Comparison of ENCODE assay signal across 8 cellular contexts in the genomic region with DNA sequence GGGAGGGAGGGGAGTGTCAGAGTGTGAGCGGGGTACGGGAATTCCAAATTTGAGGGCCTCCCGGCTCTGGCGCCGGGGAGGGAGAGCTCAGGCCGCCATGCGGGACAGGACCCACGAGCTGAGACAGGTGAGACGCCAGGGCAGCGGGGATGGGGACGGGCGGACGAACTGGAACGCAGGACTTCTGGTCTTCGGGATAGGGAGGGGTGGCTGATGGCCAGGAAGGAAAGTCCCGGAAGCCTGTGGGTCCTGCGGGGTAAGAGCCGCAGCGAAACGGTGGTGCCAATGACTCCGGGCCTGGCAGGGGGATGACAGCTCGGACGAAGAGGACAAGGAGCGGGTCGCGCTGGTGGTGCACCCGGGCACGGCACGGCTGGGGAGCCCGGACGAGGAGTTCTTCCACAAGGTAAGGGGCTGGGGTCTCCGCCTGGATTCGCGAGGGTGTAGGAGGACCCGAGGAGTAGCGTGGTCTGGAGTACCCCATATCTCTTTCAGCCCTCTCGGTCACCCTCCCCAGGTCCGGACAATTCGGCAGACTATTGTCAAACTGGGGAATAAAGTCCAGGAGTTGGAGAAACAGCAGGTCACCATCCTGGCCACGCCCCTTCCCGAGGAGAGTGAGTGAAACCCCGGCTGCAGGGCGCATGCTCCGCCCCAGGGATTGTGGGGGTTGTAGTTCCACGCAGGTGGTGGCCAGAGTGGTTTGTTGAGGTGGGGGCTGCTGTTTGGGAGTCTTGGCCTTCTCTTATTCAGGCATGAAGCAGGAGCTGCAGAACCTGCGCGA. TPM values are rescaled to one million over a fixed set of nuclear protein-coding genes. Genes with fewer than 3 reads are reported as not detected.
DNase-seq lines count a peak whose midpoint lies in the region; ATAC-seq and TF ChIP-seq lines count a peak whose summit lies in the region.

No MANE protein-coding gene starts in this region.

- CTCF ChIA-PET in Panc1 (lab: Charles Lee) = no interaction called here
- CTCF ChIA-PET in naive thymus-derived CD4-positive, alpha-beta T cell (lab: Charles Lee) = no interaction called here

- H3K36me3 Mint-ChIP-seq in naive thymus-derived CD4-positive, alpha-beta T cell = peaks cover 0 to 12% (median 3%) of the 10 kb centered on the region in 5 donors
- H3K36me3 Mint-ChIP-seq in stimulated activated effector memory CD8-positive, alpha-beta T cell treated with anti-CD3 and anti-CD28 coated beads, Interleukin-12 subunit alpha, Interleukin-12 subunit beta, amount 100 ng/mL, for 72 hours = peaks cover 63% of the 10 kb centered on the region

- peak overlapping the region; percentile 94 for H3K27ac ChIP-seq in Panc1 (ENCODE audit: low read length)
- H3K27ac ChIP-seq in naive thymus-derived CD4-positive, alpha-beta T cell (ENCODE audit: low read depth, low read length) = peak overlapping the region; percentile 93

- BruUV-seq in Panc1 (replicated peaks; lab: Mats Ljungman, UMichigan) = TSS peak; percentile 96

- H3K36me3 ChIP-seq in Panc1 (ENCODE audit: control insufficient read depth, insufficient read depth, low read length) = no peaks in the 10 kb centered on the region
- H3K36me3 ChIP-seq in naive thymus-derived CD4-positive, alpha-beta T cell (ENCODE audit: control insufficient read depth in 2 of 3, insufficient read depth in 3 of 3, low read length in 3 of 3) = peaks cover 3 to 36% (median 9%) of the 10 kb centered on the region in 3 experiments

- no peak for TF ChIP-seq CTCF in Panc1 (IDR thresholded peaks at IDR 0.05)

- POLR2A ChIA-PET in Panc1 (lab: Charles Lee) = no interaction called here
- POLR2A ChIA-PET in naive thymus-derived CD4-positive, alpha-beta T cell (lab: Charles Lee) = interaction anchor here (0.5 to 5.3 kb wide), 10 partner anchors 25 to 667 kb away, joined by 3 to 29 read pairs (median 3); a partner anchor contains a TSS

- H3K9me3 Mint-ChIP-seq in naive thymus-derived CD4-positive, alpha-beta T cell = peaks cover 0 to 1% (median 0%) of the 10 kb centered on the region in 11 donors
- H3K9me3 Mint-ChIP-seq in stimulated activated effector memory CD8-positive, alpha-beta T cell treated with anti-CD3 and anti-CD28 coated beads, Interleukin-12 subunit alpha, Interleukin-12 subunit beta, amount 100 ng/mL, for 72 hours = no peaks in the 10 kb centered on the region

- peak; percentile 38 for ATAC-seq in GM21526 (IDR thresholded peaks at IDR 0.05; ENCODE audit: low FRiP score, unreplicated experiment)
- peak; percentile 85 for ATAC-seq in Panc1
- ATAC-seq in naive thymus-derived CD4-positive, alpha-beta T cell = peak; percentile 53
- peak; percentile 54 for ATAC-seq in stimulated activated effector memory CD8-positive, alpha-beta T cell treated with anti-CD3 and anti-CD28 coated beads, Interleukin-12 subunit alpha, Interleukin-12 subunit beta, amount 100 ng/mL, for 72 hours

- in situ Hi-C loops in Panc1 (cut with HindIII; ENCODE audit: low pct_unique_long_range_greater_than_20kb, low sequenced_read_pairs) = no loop called here

- H3K4me1 Mint-ChIP-seq in naive thymus-derived CD4-positive, alpha-beta T cell = peaks cover 15 to 35% (median 22%) of the 10 kb centered on the region in 7 donors
- peaks cover 24% of the 10 kb centered on the region for H3K4me1 Mint-ChIP-seq in stimulated activated effector memory CD8-positive, alpha-beta T cell treated with anti-CD3 and anti-CD28 coated beads, Interleukin-12 subunit alpha, Interleukin-12 subunit beta, amount 100 ng/mL, for 72 hours

- H3K4me3 ChIP-seq in Jurkat, Clone E6-1 (ENCODE audit: low read length) = peak overlapping the region; percentile 94
- H3K4me3 ChIP-seq in Panc1 (ENCODE audit: low read depth in 2 of 2, low read length in 2 of 2) = peak overlapping the region; percentile 85 to 98
- H3K4me3 ChIP-seq in naive thymus-derived CD4-positive, alpha-beta T cell (ENCODE audit: low read length) = peak overlapping the region; percentile 82

- no peaks in the 10 kb centered on the region for H3K27me3 ChIP-seq in Panc1 (ENCODE audit: control insufficient read depth, insufficient read depth, low read length)
- no peaks in the 10 kb centered on the region for H3K27me3 ChIP-seq in naive thymus-derived CD4-positive, alpha-beta T cell (ENCODE audit: control insufficient read depth in 2 of 2, insufficient read depth in 2 of 2, low read length in 2 of 2)

- DNase-seq in DMS 273 (lab: John Stamatoyannopoulos, UW; ENCODE audit: unreplicated experiment) = peak; percentile 95
- peak; percentile 64 for DNase-seq in Jurkat, Clone E6-1 (ENCODE audit: low read depth, low spot score)
- peak; percentile 59 for DNase-seq in Panc1 (ENCODE audit: low read depth, low spot score)
- DNase-seq in activated T-helper 1 cell treated with Interleukin-2 at 50 U/mL for 16 hours (ENCODE audit: low read depth) = peak; percentile 78
- peak; percentile 66 for DNase-seq in fibroblast of gingiva (ENCODE audit: low read depth)
- DNase-seq in naive thymus-derived CD4-positive, alpha-beta T cell = peak; percentile 75 to 91 (median 84)
- peak; percentile 75 to 94 for DNase-seq in stimulated activated effector memory CD8-positive, alpha-beta T cell treated with anti-CD3 and anti-CD28 coated beads, Interleukin-12 subunit alpha, Interleukin-12 subunit beta, amount 100 ng/mL, for 72 hours (ENCODE audit: low spot score in 2 of 2)

- peak overlapping the region; percentile 84 to 99 (median 97) for H3K27ac Mint-ChIP-seq in naive thymus-derived CD4-positive, alpha-beta T cell
- peak overlapping the region; percentile 95 for H3K27ac Mint-ChIP-seq in stimulated activated effector memory CD8-positive, alpha-beta T cell treated with anti-CD3 and anti-CD28 coated beads, Interleukin-12 subunit alpha, Interleukin-12 subunit beta, amount 100 ng/mL, for 72 hours

- H3K4me3 Mint-ChIP-seq in naive thymus-derived CD4-positive, alpha-beta T cell = peak overlapping the region; percentile 78 to 100 (median 96)
- H3K4me3 Mint-ChIP-seq in stimulated activated effector memory CD8-positive, alpha-beta T cell treated with anti-CD3 and anti-CD28 coated beads, Interleukin-12 subunit alpha, Interleukin-12 subunit beta, amount 100 ng/mL, for 72 hours = peak overlapping the region; percentile 98

- H3K27me3 Mint-ChIP-seq in naive thymus-derived CD4-positive, alpha-beta T cell = peaks cover 0 to 3% (median 0%) of the 10 kb centered on the region in 5 donors

- H3K9me3 ChIP-seq in Panc1 (ENCODE audit: control insufficient read depth, insufficient read depth, low read depth, low read length) = no peaks in the 10 kb centered on the region
- H3K9me3 ChIP-seq in naive thymus-derived CD4-positive, alpha-beta T cell (ENCODE audit: control insufficient read depth in 2 of 3, low read length in 3 of 3) = no peaks in the 10 kb centered on the region

- H3K4me1 ChIP-seq in Panc1 (ENCODE audit: control insufficient read depth, insufficient read depth, low read length) = peaks cover 7% of the 10 kb centered on the region; the same call in 1 of the 2 replicates
- H3K4me1 ChIP-seq in naive thymus-derived CD4-positive, alpha-beta T cell (ENCODE audit: control insufficient read depth in 2 of 2, insufficient read depth in 2 of 2, low read length in 2 of 2) = peaks cover 14 to 16% of the 10 kb centered on the region in 2 donors

- intact Hi-C loops in Panc1 (cut with micrococcal nuclease; ENCODE audit: unreplicated experiment) = loop anchor here (10.0 kb wide), 1 partner anchor 61 kb away; a partner anchor contains a TSS
- intact Hi-C loops in naive thymus-derived CD4-positive, alpha-beta T cell (cut with micrococcal nuclease) = loop anchor here (1.0 to 5.0 kb wide), 18 partner anchors 23 to 835 kb away; a partner anchor contains a TSS

RNA-seq across cellular contexts. Expression of a gene that starts 0.5 kb away (rescaled TPM):
- 35.5 TPM for polyA plus RNA-seq in Jurkat, Clone E6-1 (2012; ENCODE audit: insufficient read depth, insufficient read length)
- 65.2 TPM for total RNA-seq in Panc1 (2021; ENCODE audit: unreplicated experiment)
- polyA plus RNA-seq in Panc1 (2012; ENCODE audit: insufficient read length) = 109 TPM
- 100 to 1,000 TPM in 3 of 5 experiments, 10 to 100 TPM in 2; 77.9 to 114 (median 100) TPM for total RNA-seq in naive thymus-derived CD4-positive, alpha-beta T cell
- polyA plus RNA-seq in naive thymus-derived CD4-positive, alpha-beta T cell = 10 to 100 TPM; 23.1 to 33.1 TPM

RNA-seq across cellular contexts. Expression of a gene that starts 23.5 kb away (rescaled TPM):
- 0.75 TPM for polyA plus RNA-seq in Jurkat, Clone E6-1 (2012; ENCODE audit: insufficient read depth, insufficient read length)
- 3.7 TPM for total RNA-seq in Panc1 (2021; ENCODE audit: unreplicated experiment)
- polyA plus RNA-seq in Panc1 (2012; ENCODE audit: insufficient read length) = 1.8 TPM
- total RNA-seq in naive thymus-derived CD4-positive, alpha-beta T cell = 1 to 10 TPM; 1.7 to 5.2 (median 4.2) TPM
- under 1 TPM; 0.37 to 0.51 TPM for polyA plus RNA-seq in naive thymus-derived CD4-positive, alpha-beta T cell

RNA-seq across cellular contexts. Expression of a gene that starts 40.1 kb away (rescaled TPM):
- 12.6 TPM for polyA plus RNA-seq in Jurkat, Clone E6-1 (2012; ENCODE audit: insufficient read depth, insufficient read length)
- total RNA-seq in Panc1 (2021; ENCODE audit: unreplicated experiment) = 21.5 TPM
- polyA plus RNA-seq in Panc1 (2012; ENCODE audit: insufficient read length) = 26.7 TPM
- total RNA-seq in naive thymus-derived CD4-positive, alpha-beta T cell = 10 to 100 TPM; 10.7 to 15.2 (median 12.6) TPM
- polyA plus RNA-seq in naive thymus-derived CD4-positive, alpha-beta T cell = 10 to 100 TPM in 1 of 2 donors, 1 to 10 TPM in 1; 6.1 to 14.0 TPM

RNA-seq across cellular contexts. Expression of a gene that starts 40.3 kb away (rescaled TPM):
- polyA plus RNA-seq in Jurkat, Clone E6-1 (2012; ENCODE audit: insufficient read depth, insufficient read length) = 12.7 TPM
- total RNA-seq in Panc1 (2021; ENCODE audit: unreplicated experiment) = 26.8 TPM
- polyA plus RNA-seq in Panc1 (2012; ENCODE audit: insufficient read length) = 16.4 TPM
- total RNA-seq in naive thymus-derived CD4-positive, alpha-beta T cell = 10 to 100 TPM; 22.2 to 49.1 (median 30.4) TPM
- polyA plus RNA-seq in naive thymus-derived CD4-positive, alpha-beta T cell = 10 to 100 TPM in 1 of 2 donors, 1 to 10 TPM in 1; 3.9 to 13.3 TPM

RNA-seq across cellular contexts. Expression of a gene that starts 48.9 kb away (rescaled TPM):
- not detected for polyA plus RNA-seq in Jurkat, Clone E6-1 (2012; ENCODE audit: insufficient read depth, insufficient read length)
- total RNA-seq in Panc1 (2021; ENCODE audit: unreplicated experiment) = 5.4 TPM
- polyA plus RNA-seq in Panc1 (2012; ENCODE audit: insufficient read length) = 8.5 TPM
- total RNA-seq in naive thymus-derived CD4-positive, alpha-beta T cell = 1 to 10 TPM in 4 of 5 experiments, under 1 TPM in 1; 0.66 to 7.0 (median 3.3) TPM
- polyA plus RNA-seq in naive thymus-derived CD4-positive, alpha-beta T cell = under 1 TPM in 1 of 2 donors, not detected in 1; 0.08 TPM

Comparison
In these comparisons a context has a peak if more than half of its experiments do, and no peak if none do; other contexts are left out.
1. Peak in every context shown above with its lines: DNase-seq, ATAC-seq, H3K4me3 ChIP-seq and H3K27ac ChIP-seq.